ENCODE assay signal across 1 cellular context in genomic region chr2:101831351-101831865, GRCh38.
TF ChIP-seq lines count a peak whose summit lies in the region.

No MANE protein-coding gene starts in this region.

TF ChIP-seq in HepG2, 621 proteins besides CTCF, POLR2A, EP300 and RAD21 (continued from another document):
- TF ChIP-seq ATF1 (CRISPR knock-in tag; IDR thresholded peaks at IDR 0.05) (0 out of 2 replicates have a peak, but pooled peaks have one; percentile 18), MEF2D (CRISPR knock-in tag; IDR thresholded peaks at IDR 0.05) (0 out of 2 replicates have a peak, but pooled peaks have one; percentile 32), ZNF737 (CRISPR knock-in tag; IDR thresholded peaks at IDR 0.05; ENCODE audit: borderline replicate concordance) (no peak), PHB2 (IDR thresholded peaks at IDR 0.05; ENCODE audit: partially characterized antibody) (no peak), ZNF788 (CRISPR knock-in tag; IDR thresholded peaks at IDR 0.05; ENCODE audit: borderline replicate concordance) (0 out of 2 replicates have a peak, but pooled peaks have one; percentile 26), THYN1 (CRISPR knock-in tag; IDR thresholded peaks at IDR 0.05; ENCODE audit: borderline replicate concordance, low read depth) (no peak), FOXJ3 (CRISPR knock-in tag; IDR thresholded peaks at IDR 0.05; ENCODE audit: borderline replicate concordance) (no peak)
- TF ChIP-seq, protein P1, sequence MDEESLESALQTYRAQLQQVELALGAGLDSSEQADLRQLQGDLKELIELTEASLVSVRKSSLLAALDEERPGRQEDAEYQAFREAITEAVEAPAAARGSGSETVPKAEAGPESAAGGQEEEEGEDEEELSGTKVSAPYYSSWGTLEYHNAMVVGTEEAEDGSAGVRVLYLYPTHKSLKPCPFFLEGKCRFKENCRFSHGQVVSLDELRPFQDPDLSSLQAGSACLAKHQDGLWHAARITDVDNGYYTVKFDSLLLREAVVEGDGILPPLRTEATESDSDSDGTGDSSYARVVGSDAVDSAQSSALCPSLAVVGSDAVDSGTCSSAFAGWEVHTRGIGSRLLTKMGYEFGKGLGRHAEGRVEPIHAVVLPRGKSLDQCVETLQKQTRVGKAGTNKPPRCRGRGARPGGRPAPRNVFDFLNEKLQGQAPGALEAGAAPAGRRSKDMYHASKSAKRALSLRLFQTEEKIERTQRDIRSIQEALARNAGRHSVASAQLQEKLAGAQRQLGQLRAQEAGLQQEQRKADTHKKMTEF (CRISPR knock-in tag; IDR thresholded peaks at IDR 0.05) = peak; percentile 50; the same call in 1 of the 2 replicates
